In the genomic region with DNA sequence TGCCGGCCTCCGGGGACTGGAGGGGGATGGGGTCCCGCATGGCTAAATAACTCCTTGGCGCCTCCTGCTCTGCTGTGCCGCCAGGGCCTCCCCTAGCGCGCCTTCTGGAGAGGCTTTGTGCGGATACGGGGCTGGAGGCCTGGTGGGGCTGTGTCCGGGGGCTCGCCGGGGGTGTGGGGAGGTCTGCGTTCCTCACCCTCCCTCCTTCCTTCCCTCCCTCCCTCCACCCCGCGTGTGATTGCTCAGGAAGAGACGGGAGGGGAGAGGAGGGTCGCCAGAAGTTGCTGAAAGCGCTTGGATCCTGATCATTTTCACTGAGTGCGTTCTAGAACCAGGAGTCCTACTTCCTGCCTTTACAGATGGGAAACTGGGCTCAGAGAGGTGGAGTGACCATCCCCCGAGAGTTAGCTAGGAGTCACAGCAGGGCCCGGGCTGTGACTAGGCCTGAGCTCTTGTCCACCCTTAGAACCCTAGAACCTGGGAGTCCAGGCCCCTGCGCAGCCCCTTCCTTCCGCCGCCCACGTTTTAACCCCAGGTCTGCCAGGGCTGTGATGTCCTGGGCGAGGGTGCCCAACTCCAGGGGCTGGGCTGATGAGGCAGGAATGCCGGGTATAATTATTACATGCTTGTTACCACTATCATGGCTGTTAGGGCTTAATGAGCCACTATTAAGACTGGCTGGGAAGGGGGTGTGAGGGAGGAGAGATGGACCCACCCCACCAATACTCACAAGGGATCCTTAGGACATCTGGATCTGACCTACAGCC, we compare ENCODE assay signal across 8 cellular contexts. TPM values are rescaled to one million over a fixed set of nuclear protein-coding genes. Genes with fewer than 3 reads are reported as not detected.
DNase-seq lines count a peak whose midpoint lies in the region; ATAC-seq and TF ChIP-seq lines count a peak whose summit lies in the region.

No MANE protein-coding gene starts in this region.

- peak overlapping the region; percentile 35 to 99 for H3K4me3 ChIP-seq in gastroesophageal sphincter

- TF ChIP-seq CTCF in gastroesophageal sphincter (IDR thresholded peaks at IDR 0.05) (peak in 2 of 4 experiments; percentile 27 to 30), progenitor cell of endocrine pancreas (IDR thresholded peaks at IDR 0.05; ENCODE audit: unreplicated experiment) (no peak)

- H3K4me1 Mint-ChIP-seq in progenitor cell of endocrine pancreas (ENCODE audit: low read depth): peaks cover 13% of the 10 kb centered on the region

- peaks cover 5 to 43% (median 29%) of the 10 kb centered on the region in 3 donors for H3K4me1 ChIP-seq in gastroesophageal sphincter

- H3K27ac Mint-ChIP-seq in progenitor cell of endocrine pancreas: peak overlapping the region; percentile 98

- TF ChIP-seq POLR2A in gastroesophageal sphincter (IDR thresholded peaks at IDR 0.05): peak; percentile 27 to 35

- H3K9me3 Mint-ChIP-seq in progenitor cell of endocrine pancreas (ENCODE audit: low read depth): no peaks in the 10 kb centered on the region

- no peaks in the 10 kb centered on the region for H3K9me3 ChIP-seq in gastroesophageal sphincter

- peak overlapping the region; percentile 77 for H3K4me3 Mint-ChIP-seq in progenitor cell of endocrine pancreas (ENCODE audit: low read depth)

- H3K27ac ChIP-seq in gastroesophageal sphincter: peak overlapping the region; percentile 89 to 100 (median 100)

- no peak for TF ChIP-seq EP300 in gastroesophageal sphincter (IDR thresholded peaks at IDR 0.05)

- no peaks in the 10 kb centered on the region for H3K27me3 Mint-ChIP-seq in progenitor cell of endocrine pancreas

- DNase-seq in NCI-H524 treated with DMSO at 0.1 percent for 48 hours (lab: John Stamatoyannopoulos, UW): peak; percentile 42
- no peak for DNase-seq in NCI-H524 (lab: John Stamatoyannopoulos, UW)
- peak; percentile 88 for DNase-seq in KG1 (lab: John Stamatoyannopoulos, UW)
- peak; percentile 74 for DNase-seq in activated CD8-positive, alpha-beta memory T cell treated with anti-CD3 and anti-CD28 coated beads, Interleukin-2, amount 50 U/mL, for 48 hours
- no peak for DNase-seq in progenitor cell of endocrine pancreas (ENCODE audit: low spot score, unreplicated experiment)
- DNase-seq in UCSD-AML1 (lab: John Stamatoyannopoulos, UW; ENCODE audit: unreplicated experiment): no peak

- peaks cover 10% of the 10 kb centered on the region for H3K36me3 Mint-ChIP-seq in progenitor cell of endocrine pancreas (ENCODE audit: insufficient read depth)

- ATAC-seq in gastroesophageal sphincter (no peak), GM18519 (IDR thresholded peaks at IDR 0.05; ENCODE audit: low FRiP score, unreplicated experiment) (no peak)

- no peaks in the 10 kb centered on the region for H3K27me3 ChIP-seq in gastroesophageal sphincter

- 4% methylated on average over 5 of the region's 27 CpGs; no CpG with 5 or more reads in 1 of the 2 donors for WGBS in gastroesophageal sphincter (ENCODE audit: low coverage in 1 of 2), 2 donors

- peaks cover 0 to 16% of the 10 kb centered on the region in 2 donors for H3K36me3 ChIP-seq in gastroesophageal sphincter

RNA-seq across cellular contexts. Expression of gene JUND, which starts 0.8 kb away (rescaled TPM):
- total RNA-seq in gastroesophageal sphincter (100 to 1,000 TPM; 241 to 573 (median 297) TPM), progenitor cell of endocrine pancreas (158 and 168 TPM in 2 replicates)

RNA-seq across cellular contexts. Expression of gene IQCN, which starts 8.0 kb away (rescaled TPM):
- total RNA-seq in gastroesophageal sphincter (1 to 10 TPM in 2 of 4 donors, under 1 TPM in 2; 0.27 to 4.4 (median 1.3) TPM), progenitor cell of endocrine pancreas (10.5 and 10.9 TPM in 2 replicates)

RNA-seq across cellular contexts. Expression of gene LSM4, which starts 40.7 kb away (rescaled TPM):
- 100 to 1,000 TPM in 1 of 4 donors, 10 to 100 TPM in 3; 81.2 to 116 (median 94.5) TPM for total RNA-seq in gastroesophageal sphincter
- total RNA-seq in progenitor cell of endocrine pancreas: 150 and 154 TPM in 2 replicates

RNA-seq across cellular contexts. Expression of gene PDE4C, which starts 56.0 kb away (rescaled TPM):
- total RNA-seq in gastroesophageal sphincter: 1 to 10 TPM in 1 of 4 donors, under 1 TPM in 3; 0.35 to 2.3 (median 0.53) TPM
- 0.53 and 1.6 TPM in 2 replicates for total RNA-seq in progenitor cell of endocrine pancreas

RNA-seq across cellular contexts. Expression of gene PGPEP1, which starts 58.2 kb away (rescaled TPM):
- total RNA-seq in gastroesophageal sphincter (10 to 100 TPM; 15.0 to 38.2 (median 23.1) TPM), progenitor cell of endocrine pancreas (43.5 and 51.3 TPM in 2 replicates)

Comparison
In these comparisons a context has a peak if more than half of its experiments do, and no peak if none do; other contexts are left out.
1. DNase-seq: peak in NCI-H524 treated with DMSO at 0.1 percent for 48 hours (single experiment), KG1 (single experiment) and activated CD8-positive, alpha-beta memory T cell treated with anti-CD3 and anti-CD28 coated beads, Interleukin-2, amount 50 U/mL, for 48 hours (single experiment); none in NCI-H524 (0 of 2), progenitor cell of endocrine pancreas (single experiment) and UCSD-AML1 (single experiment).